Comparison of ENCODE assay signal across 35 cellular contexts in genomic region chr3:87558482-87558881, GRCh38.
"Had no signal": no experiment of that assay in that cellular context is flagged by ENCODE, and none has a peak within 500 bp of the region (broad histone marks: within the 10 kb centered on the region; RNA-seq: fewer than 3 reads in every experiment).

No MANE protein-coding gene starts in this region.

- H3K4me3 ChIP-seq: MG63 had no signal

- H3K36me3 ChIP-seq: MG63 had no signal

- H3K4me2 ChIP-seq: KMS-11 had no signal

- H3K9ac ChIP-seq: KMS-11 had no signal

- H3K27ac ChIP-seq: KMS-11 had no signal

- H3K9me3 ChIP-seq: MG63 had no signal

- DNase-seq: Karpas-422, Kasumi-1, MG63, MM.1S, MV-4-11, NCI-H1048, NCI-H1092, NCI-H1092 treated with DMSO at 0.1 percent for 48 hours, NCI-H1105, NCI-H1105 treated with DMSO at 0.1 percent for 48 hours, NCI-H1417, NCI-H1417 treated with DMSO at 0.1 percent for 48 hours, NCI-H1436, NCI-H1436 treated with DMSO at 0.1 percent for 48 hours, NCI-H146, NCI-H1694, NCI-H1694 treated with DMSO at 0.1 percent for 48 hours, NCI-H187, NCI-H187 treated with DMSO at 0.1 percent for 48 hours, NCI-H1930, NCI-H2029, NCI-H2029 treated with DMSO at 0.1 percent for 48 hours, NCI-H2081, NCI-H2081 treated with DMSO at 0.1 percent for 48 hours, NCI-H2107, NCI-H2171, NCI-H2171 treated with DMSO at 0.1 percent for 48 hours, NCI-H2227 treated with DMSO at 0.1 percent for 48 hours, NCI-H226, NCI-H345, NCI-H446, NCI-H446 treated with DMSO at 0.1 percent for 48 hours, NCI-H510A, NCI-H510A treated with DMSO at 0.1 percent for 48 hours had no signal

- H3K27me3 ChIP-seq: MG63 had no signal
